In the genomic region with DNA sequence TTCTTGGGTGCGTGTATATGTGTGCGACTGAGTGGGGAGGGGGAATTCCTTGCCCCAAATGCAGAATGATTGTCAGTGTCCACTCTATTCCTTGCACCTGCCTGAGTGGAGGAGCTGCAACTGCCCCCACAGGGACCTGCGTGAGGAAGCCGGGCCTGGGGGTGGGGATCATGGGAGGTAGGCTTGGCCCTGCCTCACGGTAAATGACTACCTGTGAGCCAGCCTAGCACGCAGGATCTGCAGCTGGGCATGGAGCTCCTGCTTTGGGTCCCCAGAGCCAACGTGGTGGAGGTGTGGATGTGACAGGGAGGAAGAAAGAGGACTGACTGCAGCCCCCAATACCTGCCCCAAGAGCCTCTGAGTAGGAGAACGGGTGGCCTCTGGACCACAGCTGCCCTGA, we compare ENCODE assay signal across 31 cellular contexts.
"Had no signal": no experiment of that assay in that cellular context is flagged by ENCODE, and none has a peak within 500 bp of the region (broad histone marks: within the 10 kb centered on the region; RNA-seq: fewer than 3 reads in every experiment).

No MANE protein-coding gene starts in this region.

- H3K27me3 ChIP-seq: adrenal gland, body of pancreas, esophagus squamous epithelium had no signal

- ATAC-seq: activated CD4-positive, CD25-positive, alpha-beta regulatory T cell treated with anti-CD3 and anti-CD28 coated beads, Interleukin-2, amount 50 U/mL, for 24 hours; activated CD8-positive, alpha-beta memory T cell treated with anti-CD3 and anti-CD28 coated beads, Interleukin-2, amount 10 ng/mL, durations not matched to agents 7 days and 5 days; activated CD8-positive, alpha-beta T cell treated with anti-CD3 and anti-CD28 coated beads, Interleukin-2, amount 10 ng/mL, durations not matched to agents 7 days and 5 days; activated naive CD8-positive, alpha-beta T cell treated with anti-CD3 and anti-CD28 coated beads, Interleukin-2, amount 50 U/mL, for 24 hours; body of pancreas; effector memory CD8-positive, alpha-beta T cell; gastroesophageal sphincter; T-helper 17 cell had no signal

- H3K27ac ChIP-seq: adrenal gland, body of pancreas, esophagus squamous epithelium, gastroesophageal sphincter, WERI-Rb-1 had no signal

- H3K9me3 ChIP-seq: adrenal gland, body of pancreas, esophagus squamous epithelium, gastroesophageal sphincter had no signal

- H3K36me3 ChIP-seq: adrenal gland, esophagus squamous epithelium, gastroesophageal sphincter, WERI-Rb-1 had no signal

- DNase-seq: activated B cell treated with CpG ODN at 0.5 μM for 24 hours; activated CD4-positive, alpha-beta memory T cell treated with anti-CD3 and anti-CD28 coated beads for 36 hours; activated CD4-positive, alpha-beta T cell treated with anti-CD3 and anti-CD28 coated beads for 48 hours; activated CD8-positive, alpha-beta memory T cell treated with anti-CD3 and anti-CD28 coated beads, Interleukin-2, amount 10 ng/mL, durations not matched to agents 7 days and 5 days; activated CD8-positive, alpha-beta memory T cell treated with anti-CD3 and anti-CD28 coated beads, Interleukin-2, amount 50 U/mL, for 4 hours; activated CD8-positive, alpha-beta T cell treated with anti-CD3 and anti-CD28 coated beads, Interleukin-2, amount 10 ng/mL, durations not matched to agents 7 days and 5 days; activated effector memory CD4-positive, alpha-beta T cell treated with anti-CD3 and anti-CD28 coated beads, Interleukin-2, amount 50 U/mL, for 16 hours; activated naive CD4-positive, alpha-beta T cell treated with anti-CD3 and anti-CD28 coated beads for 36 hours; activated naive CD8-positive, alpha-beta T cell treated with anti-CD3 and anti-CD28 coated beads for 36 hours; activated naive CD8-positive, alpha-beta T cell treated with anti-CD3 and anti-CD28 coated beads, Interleukin-2, amount 50 U/mL, for 24 hours; activated T-cell treated with anti-CD3 and anti-CD28 coated beads, Interleukin-2, amount 50 U/mL, for 1 hour; activated T-cell treated with anti-CD3 and anti-CD28 coated beads, Interleukin-2, amount 50 U/mL, for 48 hours; adrenal gland; amygdala; aorta; body of pancreas; caudate nucleus; cortex of kidney; dermis blood vessel endothelial cell; effector CD4-positive, alpha-beta T cell; effector memory CD8-positive, alpha-beta T cell; erythroblast; esophagus squamous epithelium; foreskin melanocyte; T-helper 1 cell; T-helper 17 cell; T1000; WERI-Rb-1 had no signal

- H3K4me3 ChIP-seq: adrenal gland, body of pancreas, esophagus squamous epithelium, gastroesophageal sphincter had no signal

- FAIRE-seq: colon had no signal

- H3K4me1 ChIP-seq: adrenal gland, body of pancreas, esophagus squamous epithelium, gastroesophageal sphincter had no signal
